ENCODE assay signal across 8 cellular contexts in genomic region chr10:132185601-132186487, GRCh38. TPM values are rescaled to one million over a fixed set of nuclear protein-coding genes. Genes with fewer than 3 reads are reported as not detected.
DNase-seq lines count a peak whose midpoint lies in the region; ATAC-seq and TF ChIP-seq lines count a peak whose summit lies in the region.

No MANE protein-coding gene starts in this region.

- H3K9me3 ChIP-seq in CD4-positive, alpha-beta memory T cell (ENCODE audit: control insufficient read depth in 1 of 2, low read length in 2 of 2), result no peaks in the 10 kb centered on the region
- H3K9me3 ChIP-seq in RWPE2 (ENCODE audit: severe bottlenecking) (no peaks in the 10 kb centered on the region), ascending aorta (no peaks in the 10 kb centered on the region)

- peak; percentile 58 to 77 (median 73) for DNase-seq in CD4-positive, alpha-beta memory T cell
- DNase-seq in RWPE2 (ENCODE audit: low spot score) (no peak), ascending aorta (ENCODE audit: low spot score in 2 of 2) (no peak), iPS-NIHi7 (ENCODE audit: extremely low spot score) (peak; percentile 76)
- peak; percentile 65 for DNase-seq in stimulated activated CD4-positive, alpha-beta T cell treated with anti-CD3 and anti-CD28 coated beads, Interleukin-4, amount 100 ng/mL, for 1 hour

- H3K27ac Mint-ChIP-seq in CD4-positive, alpha-beta memory T cell, result peak overlapping the region in 3 of 7 donors; percentile 38 to 84 (median 63)

- no peak for TF ChIP-seq CTCF in RWPE2 (IDR thresholded peaks at IDR 0.05; ENCODE audit: poor library complexity, severe bottlenecking)
- TF ChIP-seq CTCF in ascending aorta (IDR thresholded peaks at IDR 0.05), result no peak

- H3K9me3 Mint-ChIP-seq in CD4-positive, alpha-beta memory T cell, result peaks cover 0 to 3% (median 0%) of the 10 kb centered on the region in 8 donors

- no peak overlapping the region for H3K27ac ChIP-seq in CD4-positive, alpha-beta memory T cell (ENCODE audit: low read depth, low read length)
- H3K27ac ChIP-seq in RWPE2 (ENCODE audit: poor library complexity, severe bottlenecking) (no peak overlapping the region), ascending aorta (no peak overlapping the region)

- no peaks in the 10 kb centered on the region for H3K36me3 ChIP-seq in CD4-positive, alpha-beta memory T cell (ENCODE audit: insufficient read depth, low read length)
- no peaks in the 10 kb centered on the region for H3K36me3 ChIP-seq in RWPE2 (ENCODE audit: low read depth)
- H3K36me3 ChIP-seq in ascending aorta, result no peaks in the 10 kb centered on the region

- peaks cover 0 to 13% (median 8%) of the 10 kb centered on the region in 4 donors for H3K4me1 Mint-ChIP-seq in CD4-positive, alpha-beta memory T cell

- peaks cover 26% of the 10 kb centered on the region for H3K27me3 ChIP-seq in CD4-positive, alpha-beta memory T cell (ENCODE audit: insufficient read depth, low read length)
- H3K27me3 ChIP-seq in RWPE2 (ENCODE audit: insufficient read depth, poor library complexity, severe bottlenecking), result peaks cover 59% of the 10 kb centered on the region
- peaks cover 32% of the 10 kb centered on the region for H3K27me3 ChIP-seq in ascending aorta

- peak; percentile 76 for ATAC-seq in RWPE2 (ENCODE audit: low read depth)
- no peak for ATAC-seq in GM21526 (IDR thresholded peaks at IDR 0.05; ENCODE audit: low FRiP score, unreplicated experiment)
- no peak for ATAC-seq in HG02852 (IDR thresholded peaks at IDR 0.05; ENCODE audit: unreplicated experiment)
- ATAC-seq in GM19452 (IDR thresholded peaks at IDR 0.05; ENCODE audit: unreplicated experiment), result no peak

- H3K4me3 ChIP-seq in CD4-positive, alpha-beta memory T cell (ENCODE audit: low read length in 2 of 2), result peak overlapping the region in 1 of 2 donors; percentile 19
- H3K4me3 ChIP-seq in RWPE2 (ENCODE audit: severe bottlenecking) (no peak overlapping the region), ascending aorta (peak overlapping the region; percentile 41 to 54)

- no peaks in the 10 kb centered on the region for H3K36me3 Mint-ChIP-seq in CD4-positive, alpha-beta memory T cell

- H3K4me3 Mint-ChIP-seq in CD4-positive, alpha-beta memory T cell, result peak overlapping the region in 5 of 8 donors; percentile 28 to 75 (median 68)

- H3K27me3 Mint-ChIP-seq in CD4-positive, alpha-beta memory T cell, result peaks cover 37 to 43% of the 10 kb centered on the region in 2 donors

- H3K4me1 ChIP-seq in CD4-positive, alpha-beta memory T cell (ENCODE audit: insufficient read depth, low read length), result peaks cover 15% of the 10 kb centered on the region
- no peaks in the 10 kb centered on the region for H3K4me1 ChIP-seq in RWPE2 (ENCODE audit: insufficient read depth, poor library complexity, severe bottlenecking)
- H3K4me1 ChIP-seq in ascending aorta, result peaks cover 4 to 15% of the 10 kb centered on the region in 2 donors

- CTCF ChIA-PET in CD4-positive, alpha-beta memory T cell (lab: Charles Lee; ENCODE audit: partially characterized antibody), result no interaction called here

- intact Hi-C loops in CD4-positive, alpha-beta memory T cell (cut with micrococcal nuclease), result loop anchor here (1.0 to 10.0 kb wide), 3 partner anchors 8 to 149 kb away; partner anchors contain the start of gene LRRC27
- intact Hi-C loops in ascending aorta (cut with DNase I), result no loop called here

- POLR2A ChIA-PET in CD4-positive, alpha-beta memory T cell (lab: Charles Lee; ENCODE audit: partially characterized antibody), result no interaction called here

RNA-seq across cellular contexts. Expression of gene DPYSL4, which starts 0.9 kb away (rescaled TPM):
- total RNA-seq in CD4-positive, alpha-beta memory T cell, result 1 to 10 TPM in 1 of 2 experiments, under 1 TPM in 1; 0.58 to 1.8 TPM
- polyA plus RNA-seq in CD4-positive, alpha-beta memory T cell, result under 1 TPM; 0.21 to 0.24 TPM
- total RNA-seq in ascending aorta, result not detected

Comparison
In these comparisons a context has a peak if more than half of its experiments do, and no peak if none do; other contexts are left out.
1. DNase-seq: peak in CD4-positive, alpha-beta memory T cell (5 of 5), iPS-NIHi7 (single experiment) and stimulated activated CD4-positive, alpha-beta T cell treated with anti-CD3 and anti-CD28 coated beads, Interleukin-4, amount 100 ng/mL, for 1 hour (single experiment); none in RWPE2 (single experiment) and ascending aorta (0 of 2).